ENCODE assay signal across 13 cellular contexts in genomic region chr2:128369126-128369555, GRCh38. TPM values are rescaled to one million over a fixed set of nuclear protein-coding genes. Genes with fewer than 3 reads are reported as not detected.
A peak's percentile ranks its signal among the peaks of the same experiment; 100 is the strongest.
DNase-seq lines count a peak whose midpoint lies in the region; ATAC-seq and TF ChIP-seq lines count a peak whose summit lies in the region.
"Had no signal": no experiment of that assay in that cellular context is flagged by ENCODE, and none has a peak within 500 bp of the region (broad histone marks: within the 10 kb centered on the region; RNA-seq: fewer than 3 reads in every experiment).

No MANE protein-coding gene starts in this region.

- H2AK5ac ChIP-seq in H9 (ENCODE audit: insufficient read length, low read length), result no peak overlapping the region

- no peak overlapping the region for H2AFZ ChIP-seq in H9 (ENCODE audit: low read length)
- H2AFZ ChIP-seq in PC-3 (ENCODE audit: low read length), result no peak overlapping the region
- H2AFZ ChIP-seq: parathyroid adenoma had no signal

- no peak for TF ChIP-seq POLR2A in gastroesophageal sphincter (IDR thresholded peaks at IDR 0.05)

- no peak overlapping the region for H2BK12ac ChIP-seq in H9 (ENCODE audit: insufficient read length, low read depth, low read length)

- H3K79me2 ChIP-seq in H9 (ENCODE audit: insufficient read depth, low read length) (no peaks in the 10 kb centered on the region), PC-3 (ENCODE audit: low read length) (no peaks in the 10 kb centered on the region)
- H3K79me2 ChIP-seq: parathyroid adenoma had no signal

- CTCF ChIA-PET in PC-3 (lab: Charles Lee), result no interaction called here

- H3K36me3 Mint-ChIP-seq in H9 (ENCODE audit: insufficient read depth in 1 of 3, low read depth in 3 of 3), result peaks cover 0 to 2% (median 0%) of the 10 kb centered on the region in 3 experiments; a peak in 4 of 7 replicates
- H3K36me3 Mint-ChIP-seq: CD4-positive, alpha-beta memory T cell had no signal

- no peak overlapping the region for H2BK15ac ChIP-seq in H9 (ENCODE audit: low read depth, low read length)

- no CpG with 5 or more reads among the region's 12 CpGs for WGBS in H9 (ENCODE audit: extremely low coverage, insufficient read length, low lambda C conversion rate)
- 59% methylated on average over 7 of the region's 12 CpGs; no CpG with 5 or more reads in 1 of the 2 donors for WGBS in gastroesophageal sphincter (ENCODE audit: low coverage in 1 of 2), 2 donors

- H3K9me3 Mint-ChIP-seq in H9, result no peaks in the 10 kb centered on the region
- H3K9me3 Mint-ChIP-seq: CD4-positive, alpha-beta memory T cell had no signal

- POLR2A ChIA-PET in PC-3 (lab: Charles Lee; ENCODE audit: unreplicated experiment), result no interaction called here

- no peak overlapping the region for H3T11ph ChIP-seq in H9 (ENCODE audit: low read length)

- no peaks in the 10 kb centered on the region for H3K9me3 ChIP-seq in H9 (ENCODE audit: control insufficient read depth, low read depth, low read length)
- H3K9me3 ChIP-seq in adipocyte (ENCODE audit: control insufficient read depth, low read length), result no peaks in the 10 kb centered on the region
- no peaks in the 10 kb centered on the region for H3K9me3 ChIP-seq in gastroesophageal sphincter
- H3K9me3 ChIP-seq in PC-3 (ENCODE audit: low read length), result no peaks in the 10 kb centered on the region

- no peak overlapping the region for H3K23ac ChIP-seq in H9 (ENCODE audit: insufficient read length, low read depth, low read length)

- no peak overlapping the region for H3K4me3 ChIP-seq in adipocyte (ENCODE audit: low read length)
- no peak overlapping the region for H3K4me3 ChIP-seq in gastroesophageal sphincter
- H3K4me3 ChIP-seq in PC-3 (ENCODE audit: low read length), result no peak overlapping the region

- intact Hi-C loops in posterior vena cava (cut with DNase I) (no loop called here), PC-3 (cut with micrococcal nuclease) (no loop called here)

- H4K8ac ChIP-seq in H9 (replicated peaks; ENCODE audit: insufficient read length, low read depth, low read length), result no peak overlapping the region

- H3K18ac ChIP-seq in H9 (ENCODE audit: insufficient read length, low read depth, low read length), result no peak overlapping the region

- no peak for TF ChIP-seq EP300 in gastroesophageal sphincter (IDR thresholded peaks at IDR 0.05)

- no peak overlapping the region for H2BK120ac ChIP-seq in H9 (ENCODE audit: low read depth, low read length, poor library complexity, severe bottlenecking)

- no TSS peak for BruUV-seq in PC-3 (replicated peaks; lab: Mats Ljungman, UMichigan)

- H3K9me2 ChIP-seq in PC-3 (replicated peaks; ENCODE audit: low read length), result no peaks in the 10 kb centered on the region

- H3K27ac ChIP-seq in H9 (ENCODE audit: insufficient read length, low read depth, low read length) (no peak overlapping the region), gastroesophageal sphincter (peak overlapping the region in 1 of 4 donors; percentile 21), PC-3 (ENCODE audit: low read length) (no peak overlapping the region)
- H3K27ac ChIP-seq: parathyroid adenoma had no signal

- TF ChIP-seq CTCF in H9 (conservative IDR thresholded peaks at IDR 0.05) (no peak), gastroesophageal sphincter (IDR thresholded peaks at IDR 0.05) (no peak), PC-3 (conservative IDR thresholded peaks at IDR 0.05; ENCODE audit: low read depth, low read length) (no peak)

- H2BK5ac ChIP-seq in H9 (ENCODE audit: insufficient read length, low read length), result no peak overlapping the region

- no peaks in the 10 kb centered on the region; the same call in 1 of the 2 replicates for H3K4me1 ChIP-seq in H9 (ENCODE audit: insufficient read depth, low read length)
- H3K4me1 ChIP-seq in adipocyte (ENCODE audit: control insufficient read depth, insufficient read depth, low read length), result peaks cover 8% of the 10 kb centered on the region
- peaks cover 0 to 16% (median 4%) of the 10 kb centered on the region in 3 donors for H3K4me1 ChIP-seq in gastroesophageal sphincter
- H3K4me1 ChIP-seq in PC-3 (ENCODE audit: insufficient read depth, low read length), result no peaks in the 10 kb centered on the region
- H3K4me1 ChIP-seq: parathyroid adenoma had no signal

- H3K79me1 ChIP-seq in H9 (ENCODE audit: insufficient read depth, low read depth, low read length, poor library complexity, severe bottlenecking), result no peaks in the 10 kb centered on the region

- H3K27me3 Mint-ChIP-seq in H9 (ENCODE audit: low read depth), result peaks cover 1% of the 10 kb centered on the region

- DNase-seq in H9 (no peak), adipocyte (ENCODE audit: low read depth) (peak; percentile 44), posterior vena cava (ENCODE audit: low spot score) (peak; percentile 82), NCI-H2081 treated with DMSO at 0.1 percent for 48 hours (lab: John Stamatoyannopoulos, UW) (no peak), GDM1 (lab: John Stamatoyannopoulos, UW) (no peak), PC-3 (no peak)
- DNase-seq: CD4-positive, alpha-beta memory T cell; central memory CD4-positive, alpha-beta T cell; NCI-H1417 treated with DMSO at 0.1 percent for 48 hours had no signal

- no peak overlapping the region for H3K56ac ChIP-seq in H9 (ENCODE audit: insufficient read length, low read depth, low read length)

- no peak overlapping the region for H2BK20ac ChIP-seq in H9 (ENCODE audit: low read depth, low read length, poor library complexity, severe bottlenecking)

- H3F3A ChIP-seq in PC-3 (ENCODE audit: low read length, unreplicated experiment), result no peaks in the 10 kb centered on the region

- H4K20me1 ChIP-seq in H9 (ENCODE audit: control insufficient read depth, insufficient read depth, insufficient read length), result no peaks in the 10 kb centered on the region
- no peaks in the 10 kb centered on the region for H4K20me1 ChIP-seq in PC-3 (ENCODE audit: low read length)

- no peak overlapping the region for H4K91ac ChIP-seq in H9 (ENCODE audit: insufficient read length, low read depth, low read length)

- H3K36me3 ChIP-seq in adipocyte (ENCODE audit: control insufficient read depth, insufficient read depth, low read length, severe bottlenecking), result no peaks in the 10 kb centered on the region
- H3K36me3 ChIP-seq in gastroesophageal sphincter, result no peaks in the 10 kb centered on the region
- no peaks in the 10 kb centered on the region for H3K36me3 ChIP-seq in PC-3 (ENCODE audit: low read depth, low read length)

- ATAC-seq in gastroesophageal sphincter, result peak; percentile 37
- ATAC-seq in GM18861 (IDR thresholded peaks at IDR 0.05; ENCODE audit: unreplicated experiment), result no peak
- ATAC-seq in PC-3, result no peak
- ATAC-seq: left colon had no signal

- no peak overlapping the region for H3K14ac ChIP-seq in H9 (ENCODE audit: insufficient read depth, low read length)

- H4K5ac ChIP-seq in H9 (ENCODE audit: insufficient read length, low read depth, low read length), result no peak overlapping the region

- H3K27me3 ChIP-seq in H9 (ENCODE audit: insufficient read depth, low read length) (no peaks in the 10 kb centered on the region), adipocyte (replicated peaks; ENCODE audit: control insufficient read depth, insufficient read depth, low read length) (no peaks in the 10 kb centered on the region), gastroesophageal sphincter (no peaks in the 10 kb centered on the region), PC-3 (ENCODE audit: low read length) (peaks cover 29% of the 10 kb centered on the region)

- no peak overlapping the region for H3K9ac ChIP-seq in H9 (ENCODE audit: extremely low read depth, insufficient read length, low read length)
- peak overlapping the region; percentile 39 for H3K9ac ChIP-seq in adipocyte (ENCODE audit: low read length)
- H3K9ac ChIP-seq in PC-3 (ENCODE audit: low read length), result no peak overlapping the region
- H3K9ac ChIP-seq: parathyroid adenoma had no signal

- no peak overlapping the region for H3K4ac ChIP-seq in H9 (ENCODE audit: low read depth, low read length)

- H3K27ac Mint-ChIP-seq in H9, result peak overlapping the region; percentile 57 to 77 (median 61); a peak in 5 of 7 replicates
- H3K27ac Mint-ChIP-seq: CD4-positive, alpha-beta memory T cell had no signal

- H3K4me3 Mint-ChIP-seq in H9, result peak overlapping the region in 1 of 2 experiments; percentile 42; a peak in 3 of 5 replicates
- H3K4me3 Mint-ChIP-seq: CD4-positive, alpha-beta memory T cell had no signal

- H3K4me2 ChIP-seq in H9 (ENCODE audit: insufficient read depth, insufficient read length, low read length), result no peak overlapping the region
- H3K4me2 ChIP-seq in PC-3 (ENCODE audit: low read length), result no peak overlapping the region

- no peaks in the 10 kb centered on the region for H3K23me2 ChIP-seq in H9 (ENCODE audit: insufficient read length, low read depth, low read length, poor library complexity, severe bottlenecking)

- peaks cover 27 to 31% of the 10 kb centered on the region in 2 experiments for H3K4me1 Mint-ChIP-seq in H9

RNA-seq across cellular contexts. Expression of gene HS6ST1, which starts 50.5 kb away (rescaled TPM):
- total RNA-seq in H9 (2021) (58.9 and 60.2 TPM in 2 replicates), gastroesophageal sphincter (10 to 100 TPM; 20.5 to 43.6 (median 32.1) TPM), posterior vena cava (10 to 100 TPM; 16.9 to 22.4 TPM), PC-3 (2014; rRNA removed) (21.5 and 25.6 TPM in 2 replicates)

Comparison
In these comparisons a context has a peak if more than half of its experiments do, and no peak if none do; other contexts are left out.
1. DNase-seq: peak in adipocyte (single experiment) and posterior vena cava (single experiment); none in H9 (single experiment), NCI-H2081 treated with DMSO at 0.1 percent for 48 hours (single experiment), GDM1 (single experiment) and PC-3 (single experiment).